Comparison of ENCODE assay signal across 8 cellular contexts in genomic region chr10:50417486-50417905, GRCh38.
DNase-seq lines count a peak whose midpoint lies in the region; ATAC-seq and TF ChIP-seq lines count a peak whose summit lies in the region.

No MANE protein-coding gene starts in this region.

- ATAC-seq in GM21717 (IDR thresholded peaks at IDR 0.05; ENCODE audit: unreplicated experiment), result peak; percentile 17
- ATAC-seq in naive thymus-derived CD8-positive, alpha-beta T cell, result no peak

- no peak for TF ChIP-seq CTCF in AG10803 (conservative IDR thresholded peaks at IDR 0.05; ENCODE audit: low read length)

- peak; percentile 30 for DNase-seq in AG10803 (ENCODE audit: low read depth)
- peak in 1 of 2 experiments; percentile 62 for DNase-seq in SJSA1 (ENCODE audit: low read depth in 1 of 2, low spot score in 2 of 2)
- no peak for DNase-seq in naive thymus-derived CD8-positive, alpha-beta T cell
- DNase-seq in stimulated activated naive CD4-positive, alpha-beta T cell treated with Interleukin-2 at 50 U/mL for 16 hours (lab: John Stamatoyannopoulos, UW), result no peak
- DNase-seq in DMS79 (lab: John Stamatoyannopoulos, UW), result no peak
- no peak for DNase-seq in glomerular visceral epithelial cell (ENCODE audit: extremely low spot score)

- peaks cover 27 to 53% (median 44%) of the 10 kb centered on the region in 4 donors for H3K4me1 Mint-ChIP-seq in naive thymus-derived CD8-positive, alpha-beta T cell

- POLR2A ChIA-PET in naive thymus-derived CD8-positive, alpha-beta T cell (lab: Charles Lee), result no interaction called here

- H3K4me1 ChIP-seq in SJSA1 (replicated peaks) (peaks cover 35% of the 10 kb centered on the region), esophagus (ENCODE audit: control insufficient read depth in 2 of 2, insufficient read depth in 2 of 2, low read length in 1 of 2) (no peaks in the 10 kb centered on the region)

- peak overlapping the region in 1 of 10 donors; percentile 43 for H3K27ac Mint-ChIP-seq in naive thymus-derived CD8-positive, alpha-beta T cell

- H3K27me3 Mint-ChIP-seq in naive thymus-derived CD8-positive, alpha-beta T cell, result peaks cover 0 to 3% (median 0%) of the 10 kb centered on the region in 5 donors

- H3K9me3 Mint-ChIP-seq in naive thymus-derived CD8-positive, alpha-beta T cell, result no peaks in the 10 kb centered on the region

- 18 to 23% methylated on average over 6 of the region's 6 CpGs for WGBS in esophagus, 2 donors

- H3K9me3 ChIP-seq in SJSA1 (replicated peaks) (no peaks in the 10 kb centered on the region), esophagus (ENCODE audit: control insufficient read depth in 2 of 2, insufficient read depth in 1 of 2, low read depth in 1 of 2, low read length in 1 of 2) (no peaks in the 10 kb centered on the region)

- H3K4me3 ChIP-seq in AG10803 (ENCODE audit: low read length) (peak overlapping the region; percentile 87), SJSA1 (peak overlapping the region; percentile 83), esophagus (ENCODE audit: low read depth in 1 of 2, low read length in 2 of 2) (peak overlapping the region; percentile 69 to 82)

- H3K27ac ChIP-seq in SJSA1 (peak overlapping the region; percentile 97), esophagus (ENCODE audit: low read depth in 2 of 2, low read length in 1 of 2) (peak overlapping the region; percentile 35 to 76)

- peak overlapping the region; percentile 52 to 90 (median 68) for H3K4me3 Mint-ChIP-seq in naive thymus-derived CD8-positive, alpha-beta T cell

- peaks cover 0 to 8% (median 0%) of the 10 kb centered on the region in 3 donors for H3K36me3 Mint-ChIP-seq in naive thymus-derived CD8-positive, alpha-beta T cell

- H3K36me3 ChIP-seq in SJSA1 (peaks cover 20% of the 10 kb centered on the region), esophagus (ENCODE audit: control insufficient read depth in 2 of 2, insufficient read depth in 2 of 2, low read length in 1 of 2) (no peaks in the 10 kb centered on the region)

- no peaks in the 10 kb centered on the region for H3K27me3 ChIP-seq in SJSA1 (replicated peaks)
- no peaks in the 10 kb centered on the region for H3K27me3 ChIP-seq in esophagus (ENCODE audit: control insufficient read depth in 1 of 2, insufficient read depth in 2 of 2, low read length in 2 of 2)
